In the genomic region with DNA sequence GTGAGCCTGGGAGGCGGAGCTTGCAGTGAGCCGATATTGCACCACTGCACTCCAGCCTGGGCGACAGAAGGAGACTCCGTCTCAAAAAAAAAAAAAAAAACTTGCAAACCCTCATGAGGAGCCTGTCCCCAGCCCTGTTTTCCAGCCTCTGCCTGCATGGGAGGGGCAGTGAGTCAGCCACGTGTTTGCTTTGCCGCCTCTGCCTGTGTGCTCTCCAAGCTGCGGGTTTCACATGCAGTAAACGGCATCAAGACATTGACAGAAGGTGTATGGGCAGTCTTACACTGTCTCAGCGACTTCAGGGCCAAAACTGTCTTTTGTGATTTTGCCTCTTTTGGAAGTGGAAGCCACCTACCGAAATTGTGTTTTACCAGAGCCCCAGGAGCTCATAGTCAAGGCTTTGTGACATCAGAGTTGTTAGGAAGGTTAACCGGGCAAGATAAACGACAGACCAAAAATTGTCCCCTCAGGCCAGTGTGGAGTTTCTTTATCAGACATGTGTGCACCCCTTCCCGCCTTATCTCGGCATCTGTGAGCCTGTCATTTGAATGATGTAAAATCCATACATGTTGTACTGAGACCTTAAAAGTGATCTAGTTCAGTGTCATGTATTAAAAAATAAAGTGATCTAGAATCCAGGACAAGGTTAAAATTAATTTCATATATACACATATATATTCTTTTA, we compare ENCODE assay signal across 4 cellular contexts.
A peak's percentile ranks its signal among the peaks of the same experiment; 100 is the strongest.
TF ChIP-seq lines count a peak whose summit lies in the region.

No MANE protein-coding gene starts in this region.

TF ChIP-seq in SK-N-SH, 30 proteins besides CTCF, POLR2A, EP300 and RAD21:
- TF ChIP-seq, protein P1, sequence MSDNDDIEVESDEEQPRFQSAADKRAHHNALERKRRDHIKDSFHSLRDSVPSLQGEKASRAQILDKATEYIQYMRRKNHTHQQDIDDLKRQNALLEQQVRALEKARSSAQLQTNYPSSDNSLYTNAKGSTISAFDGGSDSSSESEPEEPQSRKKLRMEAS (IDR thresholded peaks at IDR 0.05; ENCODE audit: low read depth), result no peak
- TF ChIP-seq GATA2 (CRISPR knock-in tag; IDR thresholded peaks at IDR 0.05) (peak; percentile 40; the same call in 1 of the 2 replicates), RFX5 (IDR thresholded peaks at IDR 0.05; ENCODE audit: low read length) (0 out of 2 replicates have a peak, but pooled peaks have one; percentile 15)

TF ChIP-seq in SK-N-SH treated with all-trans-retinoic acid at 6 μM for 48 hours, 23 proteins besides CTCF, POLR2A, EP300 and RAD21:
- TF ChIP-seq, protein P2, sequence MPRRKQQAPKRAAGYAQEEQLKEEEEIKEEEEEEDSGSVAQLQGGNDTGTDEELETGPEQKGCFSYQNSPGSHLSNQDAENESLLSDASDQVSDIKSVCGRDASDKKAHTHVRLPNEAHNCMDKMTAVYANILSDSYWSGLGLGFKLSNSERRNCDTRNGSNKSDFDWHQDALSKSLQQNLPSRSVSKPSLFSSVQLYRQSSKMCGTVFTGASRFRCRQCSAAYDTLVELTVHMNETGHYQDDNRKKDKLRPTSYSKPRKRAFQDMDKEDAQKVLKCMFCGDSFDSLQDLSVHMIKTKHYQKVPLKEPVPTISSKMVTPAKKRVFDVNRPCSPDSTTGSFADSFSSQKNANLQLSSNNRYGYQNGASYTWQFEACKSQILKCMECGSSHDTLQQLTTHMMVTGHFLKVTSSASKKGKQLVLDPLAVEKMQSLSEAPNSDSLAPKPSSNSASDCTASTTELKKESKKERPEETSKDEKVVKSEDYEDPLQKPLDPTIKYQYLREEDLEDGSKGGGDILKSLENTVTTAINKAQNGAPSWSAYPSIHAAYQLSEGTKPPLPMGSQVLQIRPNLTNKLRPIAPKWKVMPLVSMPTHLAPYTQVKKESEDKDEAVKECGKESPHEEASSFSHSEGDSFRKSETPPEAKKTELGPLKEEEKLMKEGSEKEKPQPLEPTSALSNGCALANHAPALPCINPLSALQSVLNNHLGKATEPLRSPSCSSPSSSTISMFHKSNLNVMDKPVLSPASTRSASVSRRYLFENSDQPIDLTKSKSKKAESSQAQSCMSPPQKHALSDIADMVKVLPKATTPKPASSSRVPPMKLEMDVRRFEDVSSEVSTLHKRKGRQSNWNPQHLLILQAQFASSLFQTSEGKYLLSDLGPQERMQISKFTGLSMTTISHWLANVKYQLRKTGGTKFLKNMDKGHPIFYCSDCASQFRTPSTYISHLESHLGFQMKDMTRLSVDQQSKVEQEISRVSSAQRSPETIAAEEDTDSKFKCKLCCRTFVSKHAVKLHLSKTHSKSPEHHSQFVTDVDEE (CRISPR knock-in tag; IDR thresholded peaks at IDR 0.05), result no peak
- no peak for TF ChIP-seq RARB (CRISPR knock-in tag; IDR thresholded peaks at IDR 0.05)
- TF ChIP-seq ZFP3 (CRISPR knock-in tag; IDR thresholded peaks at IDR 0.05), result no peak
- TF ChIP-seq GLIS3 (CRISPR knock-in tag; IDR thresholded peaks at IDR 0.05), result no peak
- TF ChIP-seq TCF4 (CRISPR knock-in tag; IDR thresholded peaks at IDR 0.05; ENCODE audit: borderline replicate concordance), result no peak
- no peak for TF ChIP-seq TOX (CRISPR knock-in tag; IDR thresholded peaks at IDR 0.05; ENCODE audit: borderline replicate concordance)
- TF ChIP-seq ZFP30 (CRISPR knock-in tag; IDR thresholded peaks at IDR 0.05), result no peak
- TF ChIP-seq OSR1 (CRISPR knock-in tag; IDR thresholded peaks at IDR 0.05), result no peak
- no peak for TF ChIP-seq CSDC2 (CRISPR knock-in tag; IDR thresholded peaks at IDR 0.05)
- TF ChIP-seq ZNF8 (CRISPR knock-in tag; IDR thresholded peaks at IDR 0.05), result no peak
- no peak for TF ChIP-seq ESRRG (CRISPR knock-in tag; IDR thresholded peaks at IDR 0.05)
- TF ChIP-seq ZC3H10 (CRISPR knock-in tag; IDR thresholded peaks at IDR 0.05), result no peak

TF ChIP-seq in Ishikawa, 13 proteins besides CTCF, POLR2A, EP300 and RAD21:
- TF ChIP-seq, protein P1 (IDR thresholded peaks at IDR 0.05), result 0 out of 2 replicates have a peak, but pooled peaks have one; percentile 24
- TF ChIP-seq EGR1 (IDR thresholded peaks at IDR 0.05), result no peak

TF ChIP-seq in H1, 55 proteins besides CTCF, POLR2A, EP300 and RAD21:
- TF ChIP-seq, protein P3, sequence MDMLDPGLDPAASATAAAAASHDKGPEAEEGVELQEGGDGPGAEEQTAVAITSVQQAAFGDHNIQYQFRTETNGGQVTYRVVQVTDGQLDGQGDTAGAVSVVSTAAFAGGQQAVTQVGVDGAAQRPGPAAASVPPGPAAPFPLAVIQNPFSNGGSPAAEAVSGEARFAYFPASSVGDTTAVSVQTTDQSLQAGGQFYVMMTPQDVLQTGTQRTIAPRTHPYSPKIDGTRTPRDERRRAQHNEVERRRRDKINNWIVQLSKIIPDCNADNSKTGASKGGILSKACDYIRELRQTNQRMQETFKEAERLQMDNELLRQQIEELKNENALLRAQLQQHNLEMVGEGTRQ (IDR thresholded peaks at IDR 0.05; ENCODE audit: low read length), result no peak
- TF ChIP-seq, protein P1 (IDR thresholded peaks at IDR 0.05), result peak; percentile 58
- TF ChIP-seq, protein P4, sequence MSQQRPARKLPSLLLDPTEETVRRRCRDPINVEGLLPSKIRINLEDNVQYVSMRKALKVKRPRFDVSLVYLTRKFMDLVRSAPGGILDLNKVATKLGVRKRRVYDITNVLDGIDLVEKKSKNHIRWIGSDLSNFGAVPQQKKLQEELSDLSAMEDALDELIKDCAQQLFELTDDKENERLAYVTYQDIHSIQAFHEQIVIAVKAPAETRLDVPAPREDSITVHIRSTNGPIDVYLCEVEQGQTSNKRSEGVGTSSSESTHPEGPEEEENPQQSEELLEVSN (IDR thresholded peaks at IDR 0.05), result peak; percentile 79
